ENCODE assay signal across 8 cellular contexts in genomic region chr2:160053946-160054345, GRCh38. TPM values are rescaled to one million over a fixed set of nuclear protein-coding genes. Genes with fewer than 3 reads are reported as not detected.
"Had no signal": no experiment of that assay in that cellular context is flagged by ENCODE, and none has a peak within 500 bp of the region (broad histone marks: within the 10 kb centered on the region; RNA-seq: fewer than 3 reads in every experiment).

No MANE protein-coding gene starts in this region.

- H3K36me3 Mint-ChIP-seq: IgD-negative memory B cell had no signal

- H3K4me3 ChIP-seq: K562 had no signal

- H3K27ac ChIP-seq: HL-60 had no signal

- FAIRE-seq: HepG2, HTR-8/SVneo, K562 had no signal

- H3K4me3 Mint-ChIP-seq: IgD-negative memory B cell had no signal

- H3K4me1 Mint-ChIP-seq: IgD-negative memory B cell had no signal

- H3K27ac Mint-ChIP-seq: IgD-negative memory B cell had no signal

- DNase-seq: IMR-90, KBM-7, KG1 had no signal

RNA-seq across cellular contexts. Expression of gene PLA2R1, which starts 8.5 kb away (rescaled TPM):
- total RNA-seq: HepG2, K562 had no signal
- polyA plus RNA-seq: HepG2, IgD-negative memory B cell, K562 had no signal
